Comparison of ENCODE assay signal across 19 cellular contexts in genomic region chr7:132187869-132188789, GRCh38.
"Had no signal": no experiment of that assay in that cellular context is flagged by ENCODE, and none has a peak within 500 bp of the region (broad histone marks: within the 10 kb centered on the region; RNA-seq: fewer than 3 reads in every experiment).

No MANE protein-coding gene starts in this region.

- H3K4me1 ChIP-seq: gastrocnemius medialis, pancreas, right lobe of liver, upper lobe of right lung had no signal

- H3K36me3 ChIP-seq: gastrocnemius medialis, pancreas, right lobe of liver, upper lobe of right lung had no signal

- H3K4me3 Mint-ChIP-seq: activated CD4-positive, alpha-beta T cell treated with anti-CD3 and anti-CD28 coated beads, Interleukin-2, amount 10 ng/mL, durations not matched to agents 7 days and 5 days; activated naive CD8-positive, alpha-beta T cell; immature natural killer cell; memory B cell; naive thymus-derived CD4-positive, alpha-beta T cell; stimulated activated naive B cell treated with anti-CD40 and anti-IgM and Interleukin-4, amounts not matched to agents 10 μg/mL and 1 μg/mL and 100 μg/mL, for 72 hours had no signal

- H3K27me3 Mint-ChIP-seq: activated CD4-positive, alpha-beta T cell treated with anti-CD3 and anti-CD28 coated beads, Interleukin-2, amount 10 ng/mL, durations not matched to agents 7 days and 5 days; activated naive CD8-positive, alpha-beta T cell; stimulated activated naive B cell treated with anti-CD40 and anti-IgM and Interleukin-4, amounts not matched to agents 10 μg/mL and 1 μg/mL and 100 μg/mL, for 72 hours had no signal

- H3K4me3 ChIP-seq: gastrocnemius medialis, heart right ventricle, pancreas, right lobe of liver, thoracic aorta, upper lobe of right lung had no signal

- H3K27ac Mint-ChIP-seq: activated CD4-positive, alpha-beta T cell treated with anti-CD3 and anti-CD28 coated beads, Interleukin-2, amount 10 ng/mL, durations not matched to agents 7 days and 5 days; activated naive CD8-positive, alpha-beta T cell; memory B cell; naive thymus-derived CD4-positive, alpha-beta T cell; stimulated activated naive B cell treated with anti-CD40 and anti-IgM and Interleukin-4, amounts not matched to agents 10 μg/mL and 1 μg/mL and 100 μg/mL, for 72 hours had no signal

- H3K9me3 ChIP-seq: gastrocnemius medialis, right lobe of liver had no signal

- H3K27ac ChIP-seq: gastrocnemius medialis, heart right ventricle, pancreas, right lobe of liver, thoracic aorta, upper lobe of right lung had no signal

- H3K4me1 Mint-ChIP-seq: activated CD4-positive, alpha-beta T cell treated with anti-CD3 and anti-CD28 coated beads, Interleukin-2, amount 10 ng/mL, durations not matched to agents 7 days and 5 days; immature natural killer cell; memory B cell; stimulated activated naive B cell treated with anti-CD40 and anti-IgM and Interleukin-4, amounts not matched to agents 10 μg/mL and 1 μg/mL and 100 μg/mL, for 72 hours had no signal

- H3K36me3 Mint-ChIP-seq: activated naive CD8-positive, alpha-beta T cell; memory B cell had no signal

- H3K27me3 ChIP-seq: gastrocnemius medialis, heart right ventricle, pancreas, right lobe of liver, upper lobe of right lung had no signal

- DNase-seq: activated CD4-positive, alpha-beta T cell treated with anti-CD3 and anti-CD28 coated beads, Interleukin-2, amount 10 ng/mL, durations not matched to agents 7 days and 5 days; activated CD8-positive, alpha-beta memory T cell treated with anti-CD3 and anti-CD28 coated beads, Interleukin-2, amount 50 U/mL, for 48 hours; activated effector memory CD4-positive, alpha-beta T cell treated with Interleukin-2 at 50 U/mL for 16 hours; activated T-cell treated with anti-CD3 and anti-CD28 coated beads, Interleukin-2, amount 50 U/mL, for 48 hours; cerebellar nuclear complex; cortex of kidney; gastrocnemius medialis; heart right ventricle; immature natural killer cell; kidney glomerular epithelial cell; naive thymus-derived CD4-positive, alpha-beta T cell; pancreas; right lobe of liver; small intestine; stimulated activated naive B cell treated with anti-CD40 and anti-IgM and Interleukin-4, amounts not matched to agents 10 μg/mL and 1 μg/mL and 100 μg/mL, for 72 hours had no signal
